In the genomic region with DNA sequence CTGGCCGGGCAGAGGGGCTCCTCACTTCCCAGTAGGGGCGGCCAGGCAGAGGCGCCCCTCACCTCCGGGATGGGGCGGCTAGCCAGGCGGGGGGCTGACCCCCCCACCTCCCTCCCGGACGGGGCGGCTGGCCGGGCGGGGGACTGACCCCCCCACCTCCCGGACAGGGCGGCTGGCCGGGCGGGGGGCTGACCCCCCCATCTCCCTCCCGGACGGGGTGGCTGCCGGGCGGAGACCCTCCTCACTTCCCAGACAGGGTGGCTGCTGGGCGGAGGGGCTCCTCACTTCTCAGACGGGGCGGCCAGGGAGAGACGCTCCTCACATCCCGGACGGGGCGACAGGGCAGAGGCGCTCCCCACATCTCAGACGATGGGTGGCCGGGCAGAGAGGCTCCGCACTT, we compare ENCODE assay signal across 3 cellular contexts.
DNase-seq lines count a peak whose midpoint lies in the region; TF ChIP-seq lines count a peak whose summit lies in the region.
"Not testable (repeated sequence)": the region's sequence is repeated elsewhere in the genome, so short reads cannot be mapped to it uniquely, and the experiment has no call there.

No MANE protein-coding gene starts in this region.

- not testable (repeated sequence) for TF ChIP-seq POLR2A in suprapubic skin (IDR thresholded peaks at IDR 0.05)

- DNase-seq in mesenteric fat pad (ENCODE audit: low spot score) = peak; percentile 51
- DNase-seq in suprapubic skin (ENCODE audit: low spot score in 2 of 2) = not testable (repeated sequence)

- H3K4me1 ChIP-seq in suprapubic skin = not testable (repeated sequence)

- not testable (repeated sequence) for H3K36me3 ChIP-seq in suprapubic skin

- H3K27ac ChIP-seq in skin epidermis (peak overlapping the region in 11 of 21 experiments; percentile 18 to 85 (median 70)), suprapubic skin (peak overlapping the region; percentile 71)

- not testable (repeated sequence) for H3K27me3 ChIP-seq in suprapubic skin

- H3K4me3 ChIP-seq in skin epidermis (peak overlapping the region in 3 of 7 experiments; percentile 10 to 29 (median 18)), suprapubic skin (peak overlapping the region; percentile 24)

- H3K9me3 ChIP-seq in suprapubic skin = not testable (repeated sequence)

- not testable (repeated sequence) for TF ChIP-seq EP300 in suprapubic skin (IDR thresholded peaks at IDR 0.05)

- no CpG with 5 or more reads among the region's 30 CpGs for WGBS in suprapubic skin

- not testable (repeated sequence) for TF ChIP-seq CTCF in suprapubic skin (IDR thresholded peaks at IDR 0.05)
